Comparison of ENCODE assay signal across 1 cellular context in genomic region chr2:12778369-12778768, GRCh38.
TF ChIP-seq lines count a peak whose summit lies in the region.

No MANE protein-coding gene starts in this region.

TF ChIP-seq in HepG2, 621 proteins besides CTCF, POLR2A, EP300 and RAD21 (continued from another document and continues in another):
- TF ChIP-seq ZNF784 (CRISPR knock-in tag; IDR thresholded peaks at IDR 0.05; ENCODE audit: borderline replicate concordance): peak; percentile 53; the same call in 1 of the 2 replicates
- peak; percentile 59; the same call in 1 of the 2 replicates for TF ChIP-seq MLX (CRISPR knock-in tag; IDR thresholded peaks at IDR 0.05)
- TF ChIP-seq, protein P1, sequence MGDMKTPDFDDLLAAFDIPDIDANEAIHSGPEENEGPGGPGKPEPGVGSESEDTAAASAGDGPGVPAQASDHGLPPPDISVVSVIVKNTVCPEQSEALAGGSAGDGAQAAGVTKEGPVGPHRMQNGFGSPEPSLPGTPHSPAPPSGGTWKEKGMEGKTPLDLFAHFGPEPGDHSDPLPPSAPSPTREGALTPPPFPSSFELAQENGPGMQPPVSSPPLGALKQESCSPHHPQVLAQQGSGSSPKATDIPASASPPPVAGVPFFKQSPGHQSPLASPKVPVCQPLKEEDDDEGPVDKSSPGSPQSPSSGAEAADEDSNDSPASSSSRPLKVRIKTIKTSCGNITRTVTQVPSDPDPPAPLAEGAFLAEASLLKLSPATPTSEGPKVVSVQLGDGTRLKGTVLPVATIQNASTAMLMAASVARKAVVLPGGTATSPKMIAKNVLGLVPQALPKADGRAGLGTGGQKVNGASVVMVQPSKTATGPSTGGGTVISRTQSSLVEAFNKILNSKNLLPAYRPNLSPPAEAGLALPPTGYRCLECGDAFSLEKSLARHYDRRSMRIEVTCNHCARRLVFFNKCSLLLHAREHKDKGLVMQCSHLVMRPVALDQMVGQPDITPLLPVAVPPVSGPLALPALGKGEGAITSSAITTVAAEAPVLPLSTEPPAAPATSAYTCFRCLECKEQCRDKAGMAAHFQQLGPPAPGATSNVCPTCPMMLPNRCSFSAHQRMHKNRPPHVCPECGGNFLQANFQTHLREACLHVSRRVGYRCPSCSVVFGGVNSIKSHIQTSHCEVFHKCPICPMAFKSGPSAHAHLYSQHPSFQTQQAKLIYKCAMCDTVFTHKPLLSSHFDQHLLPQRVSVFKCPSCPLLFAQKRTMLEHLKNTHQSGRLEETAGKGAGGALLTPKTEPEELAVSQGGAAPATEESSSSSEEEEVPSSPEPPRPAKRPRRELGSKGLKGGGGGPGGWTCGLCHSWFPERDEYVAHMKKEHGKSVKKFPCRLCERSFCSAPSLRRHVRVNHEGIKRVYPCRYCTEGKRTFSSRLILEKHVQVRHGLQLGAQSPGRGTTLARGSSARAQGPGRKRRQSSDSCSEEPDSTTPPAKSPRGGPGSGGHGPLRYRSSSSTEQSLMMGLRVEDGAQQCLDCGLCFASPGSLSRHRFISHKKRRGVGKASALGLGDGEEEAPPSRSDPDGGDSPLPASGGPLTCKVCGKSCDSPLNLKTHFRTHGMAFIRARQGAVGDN (CRISPR knock-in tag; IDR thresholded peaks at IDR 0.05): peak; percentile 53
- peak; percentile 67; the same call in 1 of the 2 replicates for TF ChIP-seq SPEN (CRISPR knock-in tag; IDR thresholded peaks at IDR 0.05; ENCODE audit: low read depth)
- no peak for TF ChIP-seq FOXJ3 (CRISPR knock-in tag; IDR thresholded peaks at IDR 0.05; ENCODE audit: borderline replicate concordance)
- TF ChIP-seq GFI1 (CRISPR knock-in tag; IDR thresholded peaks at IDR 0.05; ENCODE audit: borderline replicate concordance): peak; percentile 81
- peak; percentile 97 for TF ChIP-seq PAXIP1 (CRISPR knock-in tag; conservative IDR thresholded peaks at IDR 0.05)
- peak; percentile 76 for TF ChIP-seq HDAC2 (CRISPR knock-in tag; IDR thresholded peaks at IDR 0.05)
- peak; percentile 82 for TF ChIP-seq TEAD3 (CRISPR knock-in tag; optimal IDR thresholded peaks at IDR 0.05; ENCODE audit: borderline replicate concordance)
- TF ChIP-seq SOX5 (CRISPR knock-in tag; IDR thresholded peaks at IDR 0.05; ENCODE audit: borderline replicate concordance): peak; percentile 78; the same call in 1 of the 2 replicates
- TF ChIP-seq KAT8 (CRISPR knock-in tag; IDR thresholded peaks at IDR 0.05): peak; percentile 66; the same call in 1 of the 2 replicates
- TF ChIP-seq DNMT3B (CRISPR knock-in tag; conservative IDR thresholded peaks at IDR 0.05): no peak
- TF ChIP-seq HNF4G (IDR thresholded peaks at IDR 0.05; ENCODE audit: borderline replicate concordance, low read depth, low read length): peak; percentile 94
- TF ChIP-seq HNF4G (CRISPR knock-in tag; IDR thresholded peaks at IDR 0.05; ENCODE audit: borderline replicate concordance, low read depth): peak; percentile 94; the same call in 1 of the 2 replicates
- TF ChIP-seq HMG20A (CRISPR knock-in tag; IDR thresholded peaks at IDR 0.05; ENCODE audit: borderline replicate concordance): peak; percentile 93
- peak; percentile 60 for TF ChIP-seq ZBTB21 (CRISPR knock-in tag; IDR thresholded peaks at IDR 0.05)
- TF ChIP-seq MATR3 (CRISPR knock-in tag; IDR thresholded peaks at IDR 0.05): no peak
- no peak for TF ChIP-seq MTA3 (CRISPR knock-in tag; IDR thresholded peaks at IDR 0.05)
- no peak for TF ChIP-seq ZNF660 (CRISPR knock-in tag; IDR thresholded peaks at IDR 0.05; ENCODE audit: borderline replicate concordance, low read depth)
- peak; percentile 96 for TF ChIP-seq RXRB (CRISPR knock-in tag; IDR thresholded peaks at IDR 0.05; ENCODE audit: borderline replicate concordance)
- 0 out of 2 replicates have a peak, but pooled peaks have one; percentile 55 for TF ChIP-seq GATAD1 (CRISPR knock-in tag; IDR thresholded peaks at IDR 0.05)
- TF ChIP-seq MAZ (IDR thresholded peaks at IDR 0.05; ENCODE audit: borderline replicate concordance, low read depth, low read length): peak; percentile 80; the same call in 1 of the 2 replicates
- peak; percentile 58 for TF ChIP-seq MAZ (CRISPR knock-in tag; IDR thresholded peaks at IDR 0.05; ENCODE audit: low read depth)
- TF ChIP-seq XRCC5 (optimal IDR thresholded peaks at IDR 0.05; ENCODE audit: low read length): peak; percentile 96
- TF ChIP-seq ZMYM4 (CRISPR knock-in tag; IDR thresholded peaks at IDR 0.05): peak; percentile 98
- TF ChIP-seq SRF (IDR thresholded peaks at IDR 0.05; ENCODE audit: low read depth, low read length): peak; percentile 95
- peak; percentile 82 for TF ChIP-seq NFIC (IDR thresholded peaks at IDR 0.05; ENCODE audit: low read length)
- no peak; the same call in 1 of the 2 replicates for TF ChIP-seq ZNF501 (CRISPR knock-in tag; IDR thresholded peaks at IDR 0.05)
- TF ChIP-seq ZEB1 (IDR thresholded peaks at IDR 0.05; ENCODE audit: insufficient replicate concordance, low read depth): peak; percentile 81
- TF ChIP-seq NFKBIZ (CRISPR knock-in tag; IDR thresholded peaks at IDR 0.05): peak; percentile 87; the same call in 1 of the 2 replicates
- no peak for TF ChIP-seq HOXD1 (CRISPR knock-in tag; IDR thresholded peaks at IDR 0.05)
- TF ChIP-seq DPF2 (CRISPR knock-in tag; IDR thresholded peaks at IDR 0.05; ENCODE audit: borderline replicate concordance, low read depth): peak; percentile 65; the same call in 1 of the 2 replicates
- TF ChIP-seq TGIF2 (CRISPR knock-in tag; IDR thresholded peaks at IDR 0.05): 0 out of 2 replicates have a peak, but pooled peaks have one; percentile 49
- no peak; the same call in 1 of the 2 replicates for TF ChIP-seq CREB1 (IDR thresholded peaks at IDR 0.05)
- peak; percentile 48; the same call in 1 of the 2 replicates for TF ChIP-seq CREB1 (CRISPR knock-in tag; IDR thresholded peaks at IDR 0.05)
- TF ChIP-seq ZNF430 (CRISPR knock-in tag; IDR thresholded peaks at IDR 0.05): 0 out of 2 replicates have a peak, but pooled peaks have one; percentile 53
- TF ChIP-seq, protein P2, sequence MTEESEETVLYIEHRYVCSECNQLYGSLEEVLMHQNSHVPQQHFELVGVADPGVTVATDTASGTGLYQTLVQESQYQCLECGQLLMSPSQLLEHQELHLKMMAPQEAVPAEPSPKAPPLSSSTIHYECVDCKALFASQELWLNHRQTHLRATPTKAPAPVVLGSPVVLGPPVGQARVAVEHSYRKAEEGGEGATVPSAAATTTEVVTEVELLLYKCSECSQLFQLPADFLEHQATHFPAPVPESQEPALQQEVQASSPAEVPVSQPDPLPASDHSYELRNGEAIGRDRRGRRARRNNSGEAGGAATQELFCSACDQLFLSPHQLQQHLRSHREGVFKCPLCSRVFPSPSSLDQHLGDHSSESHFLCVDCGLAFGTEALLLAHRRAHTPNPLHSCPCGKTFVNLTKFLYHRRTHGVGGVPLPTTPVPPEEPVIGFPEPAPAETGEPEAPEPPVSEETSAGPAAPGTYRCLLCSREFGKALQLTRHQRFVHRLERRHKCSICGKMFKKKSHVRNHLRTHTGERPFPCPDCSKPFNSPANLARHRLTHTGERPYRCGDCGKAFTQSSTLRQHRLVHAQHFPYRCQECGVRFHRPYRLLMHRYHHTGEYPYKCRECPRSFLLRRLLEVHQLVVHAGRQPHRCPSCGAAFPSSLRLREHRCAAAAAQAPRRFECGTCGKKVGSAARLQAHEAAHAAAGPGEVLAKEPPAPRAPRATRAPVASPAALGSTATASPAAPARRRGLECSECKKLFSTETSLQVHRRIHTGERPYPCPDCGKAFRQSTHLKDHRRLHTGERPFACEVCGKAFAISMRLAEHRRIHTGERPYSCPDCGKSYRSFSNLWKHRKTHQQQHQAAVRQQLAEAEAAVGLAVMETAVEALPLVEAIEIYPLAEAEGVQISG (CRISPR knock-in tag; IDR thresholded peaks at IDR 0.05): 0 out of 2 replicates have a peak, but pooled peaks have one; percentile 36
- TF ChIP-seq, protein P3, sequence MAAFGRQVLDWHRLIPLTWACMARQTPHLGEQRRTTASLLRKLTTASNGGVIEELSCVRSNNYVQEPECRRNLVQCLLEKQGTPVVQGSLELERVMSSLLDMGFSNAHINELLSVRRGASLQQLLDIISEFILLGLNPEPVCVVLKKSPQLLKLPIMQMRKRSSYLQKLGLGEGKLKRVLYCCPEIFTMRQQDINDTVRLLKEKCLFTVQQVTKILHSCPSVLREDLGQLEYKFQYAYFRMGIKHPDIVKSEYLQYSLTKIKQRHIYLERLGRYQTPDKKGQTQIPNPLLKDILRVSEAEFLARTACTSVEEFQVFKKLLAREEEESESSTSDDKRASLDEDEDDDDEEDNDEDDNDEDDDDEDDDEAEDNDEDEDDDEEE (CRISPR knock-in tag; IDR thresholded peaks at IDR 0.05): no peak
- TF ChIP-seq, protein P4, sequence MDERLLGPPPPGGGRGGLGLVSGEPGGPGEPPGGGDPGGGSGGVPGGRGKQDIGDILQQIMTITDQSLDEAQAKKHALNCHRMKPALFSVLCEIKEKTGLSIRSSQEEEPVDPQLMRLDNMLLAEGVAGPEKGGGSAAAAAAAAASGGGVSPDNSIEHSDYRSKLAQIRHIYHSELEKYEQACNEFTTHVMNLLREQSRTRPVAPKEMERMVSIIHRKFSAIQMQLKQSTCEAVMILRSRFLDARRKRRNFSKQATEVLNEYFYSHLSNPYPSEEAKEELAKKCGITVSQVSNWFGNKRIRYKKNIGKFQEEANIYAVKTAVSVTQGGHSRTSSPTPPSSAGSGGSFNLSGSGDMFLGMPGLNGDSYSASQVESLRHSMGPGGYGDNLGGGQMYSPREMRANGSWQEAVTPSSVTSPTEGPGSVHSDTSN (CRISPR knock-in tag; IDR thresholded peaks at IDR 0.05): 0 out of 2 replicates have a peak, but pooled peaks have one; percentile 2
- peak; percentile 34; the same call in 1 of the 2 replicates for TF ChIP-seq THAP11 (CRISPR knock-in tag; IDR thresholded peaks at IDR 0.05)
- TF ChIP-seq PPARG (CRISPR knock-in tag; conservative IDR thresholded peaks at IDR 0.05): peak; percentile 91
- TF ChIP-seq CBX1 (IDR thresholded peaks at IDR 0.05; ENCODE audit: low read depth): no peak
- TF ChIP-seq ATF3 (CRISPR knock-in tag; IDR thresholded peaks at IDR 0.05): 0 out of 2 replicates have a peak, but pooled peaks have one; percentile 16
- peak; percentile 93 for TF ChIP-seq ISL2 (CRISPR knock-in tag; IDR thresholded peaks at IDR 0.05)
- TF ChIP-seq AKAP8 (CRISPR knock-in tag; IDR thresholded peaks at IDR 0.05): 0 out of 2 replicates have a peak, but pooled peaks have one; percentile 35
- TF ChIP-seq TARDBP (CRISPR knock-in tag; IDR thresholded peaks at IDR 0.05): peak; percentile 82
- TF ChIP-seq ZNF350 (CRISPR knock-in tag; IDR thresholded peaks at IDR 0.05; ENCODE audit: borderline replicate concordance, low read depth): 0 out of 2 replicates have a peak, but pooled peaks have one; percentile 21
- TF ChIP-seq ZNF776 (CRISPR knock-in tag; IDR thresholded peaks at IDR 0.05): no peak
- TF ChIP-seq YY1 (IDR thresholded peaks at IDR 0.05; ENCODE audit: insufficient read depth, insufficient replicate concordance, low read depth, low read length): peak; percentile 49
- peak; percentile 54; the same call in 1 of the 2 replicates for TF ChIP-seq ZNF44 (CRISPR knock-in tag; IDR thresholded peaks at IDR 0.05)
- 0 out of 2 replicates have a peak, but pooled peaks have one; percentile 43 for TF ChIP-seq HNF1B (CRISPR knock-in tag; IDR thresholded peaks at IDR 0.05)
- TF ChIP-seq FOXA3 (CRISPR knock-in tag; IDR thresholded peaks at IDR 0.05): peak; percentile 74
- TF ChIP-seq KDM1A (CRISPR knock-in tag; IDR thresholded peaks at IDR 0.05): peak; percentile 77; the same call in 1 of the 2 replicates
